In the genomic region with DNA sequence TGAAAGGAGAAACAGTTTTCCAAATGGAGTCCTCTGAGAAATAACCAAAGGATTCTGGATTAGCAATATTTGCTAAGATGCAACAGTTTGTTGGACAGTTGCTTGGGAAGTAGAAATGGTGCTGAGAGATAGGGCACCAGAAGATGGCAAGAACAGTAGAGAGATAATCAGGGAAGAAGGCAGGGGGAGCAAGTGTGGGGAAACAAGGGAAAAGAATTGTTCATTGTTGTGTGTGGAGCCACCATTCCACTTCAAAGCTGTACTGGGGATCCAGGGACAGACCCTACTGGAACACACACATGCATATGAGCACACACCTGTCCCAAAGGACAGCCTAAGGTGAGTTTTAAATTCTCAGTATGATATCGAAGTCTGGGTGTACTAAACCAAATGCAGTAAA, we compare ENCODE assay signal across 1 cellular context.
TF ChIP-seq lines count a peak whose summit lies in the region.

No MANE protein-coding gene starts in this region.

TF ChIP-seq in A549, 52 proteins besides CTCF, POLR2A, EP300 and RAD21 (continued from another document):
- TF ChIP-seq, protein P1, sequence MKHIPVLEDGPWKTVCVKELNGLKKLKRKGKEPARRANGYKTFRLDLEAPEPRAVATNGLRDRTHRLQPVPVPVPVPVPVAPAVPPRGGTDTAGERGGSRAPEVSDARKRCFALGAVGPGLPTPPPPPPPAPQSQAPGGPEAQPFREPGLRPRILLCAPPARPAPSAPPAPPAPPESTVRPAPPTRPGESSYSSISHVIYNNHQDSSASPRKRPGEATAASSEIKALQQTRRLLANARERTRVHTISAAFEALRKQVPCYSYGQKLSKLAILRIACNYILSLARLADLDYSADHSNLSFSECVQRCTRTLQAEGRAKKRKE (CRISPR knock-in tag; IDR thresholded peaks at IDR 0.05; ENCODE audit: low read depth): no peak
- no peak for TF ChIP-seq BCL3 (IDR thresholded peaks at IDR 0.05)
- TF ChIP-seq JUNB (IDR thresholded peaks at IDR 0.05): no peak
- no peak for TF ChIP-seq PHF8 (IDR thresholded peaks at IDR 0.05; ENCODE audit: borderline replicate concordance, low read depth)
- TF ChIP-seq MAZ (IDR thresholded peaks at IDR 0.05; ENCODE audit: borderline replicate concordance, low read depth, low read length): no peak
- no peak for TF ChIP-seq GATA3 (IDR thresholded peaks at IDR 0.05; ENCODE audit: borderline replicate concordance)
- TF ChIP-seq, protein P2, sequence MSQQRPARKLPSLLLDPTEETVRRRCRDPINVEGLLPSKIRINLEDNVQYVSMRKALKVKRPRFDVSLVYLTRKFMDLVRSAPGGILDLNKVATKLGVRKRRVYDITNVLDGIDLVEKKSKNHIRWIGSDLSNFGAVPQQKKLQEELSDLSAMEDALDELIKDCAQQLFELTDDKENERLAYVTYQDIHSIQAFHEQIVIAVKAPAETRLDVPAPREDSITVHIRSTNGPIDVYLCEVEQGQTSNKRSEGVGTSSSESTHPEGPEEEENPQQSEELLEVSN (IDR thresholded peaks at IDR 0.05; ENCODE audit: borderline replicate concordance, low read depth): no peak
- no peak for TF ChIP-seq RFX5 (IDR thresholded peaks at IDR 0.05)
- TF ChIP-seq, protein P3, sequence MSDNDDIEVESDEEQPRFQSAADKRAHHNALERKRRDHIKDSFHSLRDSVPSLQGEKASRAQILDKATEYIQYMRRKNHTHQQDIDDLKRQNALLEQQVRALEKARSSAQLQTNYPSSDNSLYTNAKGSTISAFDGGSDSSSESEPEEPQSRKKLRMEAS (IDR thresholded peaks at IDR 0.05): no peak
- no peak for TF ChIP-seq HEYL (CRISPR knock-in tag; IDR thresholded peaks at IDR 0.05)
TF ChIP-seq in A549: peak in this region for 0.
